Comparison of ENCODE assay signal across 9 cellular contexts in the genomic region with DNA sequence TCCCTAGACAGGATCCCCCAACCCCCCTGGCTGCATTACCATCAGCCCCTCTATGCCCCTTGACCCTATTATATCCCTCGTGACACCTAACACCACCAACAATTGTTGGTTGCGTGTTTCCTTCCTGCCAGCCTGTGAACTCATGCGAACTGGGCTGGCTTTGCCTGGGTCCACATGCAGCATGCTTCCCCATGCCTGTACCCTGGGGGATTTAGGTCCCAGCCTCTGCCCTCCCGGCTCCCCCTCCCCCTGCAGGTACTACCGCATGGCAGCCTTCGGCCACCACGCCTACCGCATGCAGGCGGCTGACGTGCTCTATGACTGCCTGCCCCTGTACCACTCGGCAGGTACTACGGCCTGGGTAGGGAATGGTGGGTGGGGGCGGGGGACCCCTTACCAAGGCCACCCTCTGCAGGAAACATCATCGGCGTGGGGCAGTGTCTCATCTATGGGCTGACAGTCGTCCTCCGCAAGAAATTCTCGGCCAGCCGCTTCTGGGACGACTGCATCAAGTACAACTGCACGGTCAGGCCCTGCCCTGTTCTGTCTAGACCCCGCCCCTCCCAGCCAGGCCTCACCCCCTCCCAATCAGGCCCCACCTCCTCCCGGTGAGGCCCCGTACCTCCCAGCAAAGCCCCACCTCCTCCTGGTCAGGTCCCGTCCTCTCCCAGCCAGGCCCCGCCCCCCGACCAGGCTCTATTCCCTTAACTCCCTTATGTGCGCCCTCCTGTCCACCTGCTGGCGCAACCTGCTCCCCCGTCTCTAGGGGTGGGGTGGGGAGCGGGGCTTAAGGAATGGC. TPM values are rescaled to one million over a fixed set of nuclear protein-coding genes. Genes with fewer than 3 reads are reported as not detected.
DNase-seq lines count a peak whose midpoint lies in the region; ATAC-seq and TF ChIP-seq lines count a peak whose summit lies in the region.
"Had no signal": no experiment of that assay in that cellular context is flagged by ENCODE, and none has a peak within 500 bp of the region (broad histone marks: within the 10 kb centered on the region; RNA-seq: fewer than 3 reads in every experiment).

No MANE protein-coding gene starts in this region.

- no peak overlapping the region for H3K4me3 ChIP-seq in NB4 (ENCODE audit: low read depth, low read length)
- H3K4me3 ChIP-seq in neuronal stem cell (ENCODE audit: low read length in 2 of 2), result peak overlapping the region in 1 of 2 donors; percentile 55
- peak overlapping the region in 3 of 4 donors; percentile 11 to 43 (median 22) for H3K4me3 ChIP-seq in transverse colon

- H3K4me2 ChIP-seq in neuronal stem cell (ENCODE audit: insufficient read depth, low read length, poor library complexity, severe bottlenecking), result peak overlapping the region; percentile 46

- peak overlapping the region; percentile 11 for H2AK5ac ChIP-seq in neuronal stem cell (ENCODE audit: low read depth, low read length)

- no CpG with 5 or more reads among the region's 31 CpGs for WGBS in neuronal stem cell (ENCODE audit: extremely low coverage in 2 of 2, insufficient read length in 2 of 2, insufficient replicate concordance in 1 of 2), 2 donors
- 33 to 40% methylated on average over 2 to 31 of the region's 31 CpGs for WGBS in transverse colon (ENCODE audit: low coverage in 1 of 2), 2 donors

- DNase-seq in EH (ENCODE audit: low read depth) (peak; percentile 46), NB4 (ENCODE audit: low read depth) (peak; percentile 79), neuronal stem cell (ENCODE audit: low spot score) (peak; percentile 77), transverse colon (peak; percentile 93), NCI-H1092 (lab: John Stamatoyannopoulos, UW) (no peak)
- peak; percentile 72 for DNase-seq in activated CD4-positive, alpha-beta memory T cell treated with anti-CD3 and anti-CD28 coated beads, Interleukin-2, amount 10 ng/mL, durations not matched to agents 7 days and 5 days
- DNase-seq in effector memory CD8-positive, alpha-beta T cell, result peak; percentile 34 to 70 (median 69)

- H3K4me1 ChIP-seq in neuronal stem cell (ENCODE audit: control insufficient read depth in 2 of 2, insufficient read depth in 1 of 2, low read depth in 1 of 2, low read length in 2 of 2) (peaks cover 3 to 7% of the 10 kb centered on the region in 2 donors), transverse colon (peaks cover 0 to 22% (median 10%) of the 10 kb centered on the region in 4 donors)

- POLR2A ChIA-PET in activated CD4-positive, alpha-beta memory T cell treated with anti-CD3 and anti-CD28 coated beads, Interleukin-2, amount 10 ng/mL, durations not matched to agents 7 days and 5 days (lab: Charles Lee), result interaction anchor here (0.5 kb wide), 1 partner anchor 222 kb away, joined by 3 read pairs; no protein-coding TSS in a partner anchor

- no peaks in the 10 kb centered on the region for H3K79me1 ChIP-seq in neuronal stem cell (ENCODE audit: low read depth, low read length)

- no peaks in the 10 kb centered on the region for H3K27me3 Mint-ChIP-seq in activated CD4-positive, alpha-beta memory T cell treated with anti-CD3 and anti-CD28 coated beads, Interleukin-2, amount 10 ng/mL, durations not matched to agents 7 days and 5 days
- no peaks in the 10 kb centered on the region for H3K27me3 Mint-ChIP-seq in effector memory CD8-positive, alpha-beta T cell

- intact Hi-C loops in transverse colon (cut with DNase I; ENCODE audit: low total_unique reads), result no loop called here

- no peak overlapping the region for H2BK5ac ChIP-seq in neuronal stem cell (ENCODE audit: low read length)

- H2BK12ac ChIP-seq in neuronal stem cell (ENCODE audit: low read length), result peak overlapping the region; percentile 26

- TF ChIP-seq POLR2A in NB4 (IDR thresholded peaks at IDR 0.05; ENCODE audit: extremely low read depth, insufficient read length) (no peak), transverse colon (IDR thresholded peaks at IDR 0.05) (no peak)

- no peaks in the 10 kb centered on the region for H3K36me3 Mint-ChIP-seq in activated CD4-positive, alpha-beta memory T cell treated with anti-CD3 and anti-CD28 coated beads, Interleukin-2, amount 10 ng/mL, durations not matched to agents 7 days and 5 days (ENCODE audit: low read depth)
- peaks cover 3% of the 10 kb centered on the region for H3K36me3 Mint-ChIP-seq in effector memory CD8-positive, alpha-beta T cell (ENCODE audit: insufficient read depth)

- CTCF ChIA-PET in activated CD4-positive, alpha-beta memory T cell treated with anti-CD3 and anti-CD28 coated beads, Interleukin-2, amount 10 ng/mL, durations not matched to agents 7 days and 5 days (lab: Charles Lee), result interaction anchor here (1.0 kb wide), 1 partner anchor 23 kb away, joined by 3 read pairs; no protein-coding TSS in a partner anchor

- H2AFZ ChIP-seq in neuronal stem cell (ENCODE audit: low read length), result no peak overlapping the region

- peak; percentile 81 for ATAC-seq in effector memory CD8-positive, alpha-beta T cell (replicated peaks)
- no peak for ATAC-seq in HG03378 (IDR thresholded peaks at IDR 0.05; ENCODE audit: unreplicated experiment)

- peak overlapping the region; percentile 19 for H2BK15ac ChIP-seq in neuronal stem cell (ENCODE audit: low read length)

- H3K36me3 ChIP-seq in neuronal stem cell (replicated peaks in 1 of 2; ENCODE audit: control insufficient read depth in 2 of 2, insufficient read depth in 2 of 2, low read length in 2 of 2) (peaks cover 2 to 6% of the 10 kb centered on the region in 2 donors), transverse colon (no peaks in the 10 kb centered on the region)

- peak overlapping the region; percentile 27 for H3K4me3 Mint-ChIP-seq in activated CD4-positive, alpha-beta memory T cell treated with anti-CD3 and anti-CD28 coated beads, Interleukin-2, amount 10 ng/mL, durations not matched to agents 7 days and 5 days
- H3K4me3 Mint-ChIP-seq in effector memory CD8-positive, alpha-beta T cell, result peak overlapping the region; percentile 51 to 80

- H3K27me3 ChIP-seq in neuronal stem cell (ENCODE audit: control insufficient read depth in 3 of 3, insufficient read depth in 3 of 3, low read depth in 1 of 3, low read length in 3 of 3) (no peaks in the 10 kb centered on the region), transverse colon (no peaks in the 10 kb centered on the region)

- no peak overlapping the region for H2BK120ac ChIP-seq in neuronal stem cell (ENCODE audit: low read depth, low read length)

- peak overlapping the region; percentile 5 for H3K14ac ChIP-seq in neuronal stem cell (ENCODE audit: low read length)

- H3K4ac ChIP-seq in neuronal stem cell (ENCODE audit: low read length), result no peak overlapping the region

- H3K23ac ChIP-seq in neuronal stem cell (ENCODE audit: low read depth, low read length, poor library complexity), result peak overlapping the region; percentile 19

- peak overlapping the region; percentile 60 for H3K9ac ChIP-seq in neuronal stem cell (ENCODE audit: low read depth, low read length, poor library complexity)

- H4K91ac ChIP-seq in neuronal stem cell (ENCODE audit: low read depth, low read length, poor library complexity), result no peak overlapping the region

- H3K9me3 ChIP-seq in neuronal stem cell (replicated peaks in 1 of 2; ENCODE audit: control insufficient read depth in 2 of 2, insufficient read depth in 1 of 2, low read depth in 1 of 2, low read length in 2 of 2) (no peaks in the 10 kb centered on the region), transverse colon (no peaks in the 10 kb centered on the region)

- in situ Hi-C loops in transverse colon (cut with MboI; ENCODE audit: low pct_ligation_motif_present in 1 of 4, low pct_unique_long_range_greater_than_20kb in 1 of 4, low sequenced_read_pairs in 3 of 4), result no loop called here

- TF ChIP-seq CTCF in NB4 (IDR thresholded peaks at IDR 0.05; ENCODE audit: low read depth, low read length), result peak; percentile 4
- peak in 3 of 5 experiments; percentile 30 to 50 (median 33) for TF ChIP-seq CTCF in transverse colon (IDR thresholded peaks at IDR 0.05)

- H4K8ac ChIP-seq in neuronal stem cell (ENCODE audit: low read depth, low read length), result no peak overlapping the region

- peak overlapping the region; percentile 36 for H3K18ac ChIP-seq in neuronal stem cell (ENCODE audit: low read length)

- H3K4me1 Mint-ChIP-seq in activated CD4-positive, alpha-beta memory T cell treated with anti-CD3 and anti-CD28 coated beads, Interleukin-2, amount 10 ng/mL, durations not matched to agents 7 days and 5 days, result peaks cover 41% of the 10 kb centered on the region
- peaks cover 21 to 24% of the 10 kb centered on the region in 2 donors for H3K4me1 Mint-ChIP-seq in effector memory CD8-positive, alpha-beta T cell (ENCODE audit: low read depth in 2 of 2)

- no peak for TF ChIP-seq EP300 in transverse colon (IDR thresholded peaks at IDR 0.05; ENCODE audit: low read depth)

- H3K27ac Mint-ChIP-seq in activated CD4-positive, alpha-beta memory T cell treated with anti-CD3 and anti-CD28 coated beads, Interleukin-2, amount 10 ng/mL, durations not matched to agents 7 days and 5 days, result no peak overlapping the region
- peak overlapping the region; percentile 44 to 92 for H3K27ac Mint-ChIP-seq in effector memory CD8-positive, alpha-beta T cell

- H3K9me3 Mint-ChIP-seq in activated CD4-positive, alpha-beta memory T cell treated with anti-CD3 and anti-CD28 coated beads, Interleukin-2, amount 10 ng/mL, durations not matched to agents 7 days and 5 days, result no peaks in the 10 kb centered on the region
- no peaks in the 10 kb centered on the region for H3K9me3 Mint-ChIP-seq in effector memory CD8-positive, alpha-beta T cell

- no peak overlapping the region for H3K27ac ChIP-seq in neuronal stem cell (replicated peaks; ENCODE audit: low read length)
- H3K27ac ChIP-seq in transverse colon, result peak overlapping the region; percentile 7 to 44 (median 29)
- H3K27ac ChIP-seq: HL-60 had no signal

RNA-seq across cellular contexts. Expression of gene SLC27A1, which starts 18.5 kb away (rescaled TPM):
- total RNA-seq in activated CD4-positive, alpha-beta memory T cell treated with anti-CD3 and anti-CD28 coated beads, Interleukin-2, amount 10 ng/mL, durations not matched to agents 7 days and 5 days, result 1 to 10 TPM; 3.6 to 4.1 TPM
- 10.0 TPM for polyA plus RNA-seq in neuronal stem cell (2013, experiment 1 of 2)
- 9.8 TPM for polyA plus RNA-seq in neuronal stem cell (2013, experiment 2 of 2)
- total RNA-seq in transverse colon, result 10 to 100 TPM in 1 of 4 donors, 1 to 10 TPM in 3; 4.0 to 11.1 (median 7.0) TPM

RNA-seq across cellular contexts. Expression of gene PGLS, which starts 22.7 kb away (rescaled TPM):
- 10 to 100 TPM; 65.0 to 65.9 TPM for total RNA-seq in activated CD4-positive, alpha-beta memory T cell treated with anti-CD3 and anti-CD28 coated beads, Interleukin-2, amount 10 ng/mL, durations not matched to agents 7 days and 5 days
- polyA plus RNA-seq in neuronal stem cell (2013, experiment 1 of 2), result 109 TPM
- 106 TPM for polyA plus RNA-seq in neuronal stem cell (2013, experiment 2 of 2)
- 100 to 1,000 TPM in 3 of 4 donors, 10 to 100 TPM in 1; 90.4 to 146 (median 117) TPM for total RNA-seq in transverse colon

RNA-seq across cellular contexts. Expression of gene NXNL1, which starts 28.1 kb away (rescaled TPM):
- total RNA-seq in activated CD4-positive, alpha-beta memory T cell treated with anti-CD3 and anti-CD28 coated beads, Interleukin-2, amount 10 ng/mL, durations not matched to agents 7 days and 5 days, result not detected
- not detected for polyA plus RNA-seq in neuronal stem cell (2013, experiment 1 of 2)
- polyA plus RNA-seq in neuronal stem cell (2013, experiment 2 of 2), result not detected
- total RNA-seq in transverse colon, result not detected

RNA-seq across cellular contexts. Expression of gene TMEM221, which starts 40.3 kb away (rescaled TPM):
- not detected for total RNA-seq in activated CD4-positive, alpha-beta memory T cell treated with anti-CD3 and anti-CD28 coated beads, Interleukin-2, amount 10 ng/mL, durations not matched to agents 7 days and 5 days
- polyA plus RNA-seq in neuronal stem cell (2013, experiment 1 of 2), result 2.0 TPM
- polyA plus RNA-seq in neuronal stem cell (2013, experiment 2 of 2), result 1.6 TPM
- under 1 TPM in 1 of 4 donors, not detected in 3; 0.48 TPM for total RNA-seq in transverse colon
